In genomic region chr20:5181955-5182354, GRCh38 we compare ENCODE assay signal across 16 cellular contexts. TPM values are rescaled to one million over a fixed set of nuclear protein-coding genes. Genes with fewer than 3 reads are reported as not detected.
DNase-seq lines count a peak whose midpoint lies in the region; ATAC-seq, FAIRE-seq and TF ChIP-seq lines count a peak whose summit lies in the region.
"Had no signal": no experiment of that assay in that cellular context is flagged by ENCODE, and none has a peak within 500 bp of the region (broad histone marks: within the 10 kb centered on the region; RNA-seq: fewer than 3 reads in every experiment).

No MANE protein-coding gene starts in this region.

- TF ChIP-seq CTCF in fibroblast of villous mesenchyme (IDR thresholded peaks at IDR 0.05; ENCODE audit: insufficient read depth, low read depth, low read length) = no peak
- TF ChIP-seq CTCF in gastrocnemius medialis (IDR thresholded peaks at IDR 0.05 in 4 of 5, conservative IDR thresholded peaks at IDR 0.05 in 1 of 5) = no peak
- no peak for TF ChIP-seq CTCF in progenitor cell of endocrine pancreas (IDR thresholded peaks at IDR 0.05; ENCODE audit: unreplicated experiment)

- H3K36me3 Mint-ChIP-seq in progenitor cell of endocrine pancreas (ENCODE audit: insufficient read depth) = peaks cover 11% of the 10 kb centered on the region

- ATAC-seq in gastrocnemius medialis (peak; percentile 31 to 33), HG02981 (IDR thresholded peaks at IDR 0.05; ENCODE audit: unreplicated experiment) (no peak)

- peaks cover 40% of the 10 kb centered on the region for H3K36me3 ChIP-seq in adipocyte (ENCODE audit: control insufficient read depth, insufficient read depth, low read length, severe bottlenecking)
- peaks cover 3 to 42% of the 10 kb centered on the region in 2 donors for H3K36me3 ChIP-seq in gastrocnemius medialis

- no peaks in the 10 kb centered on the region for H3K27me3 ChIP-seq in adipocyte (replicated peaks; ENCODE audit: control insufficient read depth, insufficient read depth, low read length)
- H3K27me3 ChIP-seq in gastrocnemius medialis = no peaks in the 10 kb centered on the region
- H3K27me3 ChIP-seq: esophagus squamous epithelium, tibial nerve had no signal

- H3K9me3 Mint-ChIP-seq in progenitor cell of endocrine pancreas (ENCODE audit: low read depth) = no peaks in the 10 kb centered on the region
- H3K9me3 Mint-ChIP-seq: activated naive CD4-positive, alpha-beta T cell treated with anti-CD3 and anti-CD28 coated beads for 36 hours; nephron had no signal

- peak; percentile 6 for FAIRE-seq in H54 (lab: Jason Lieb, UNC)
- FAIRE-seq: kidney had no signal

- TF ChIP-seq POLR2A in H54 (IDR thresholded peaks at IDR 0.05; ENCODE audit: low read depth, low read length) = no peak
- no peak for TF ChIP-seq POLR2A in gastrocnemius medialis (IDR thresholded peaks at IDR 0.05)

- H3K4me3 ChIP-seq in adipocyte (ENCODE audit: low read length) = no peak overlapping the region
- no peak overlapping the region for H3K4me3 ChIP-seq in fibroblast of villous mesenchyme (ENCODE audit: low read depth, low read length)
- no peak overlapping the region for H3K4me3 ChIP-seq in gastrocnemius medialis
- H3K4me3 ChIP-seq: esophagus squamous epithelium, tibial nerve had no signal

- no peak overlapping the region for H3K27ac Mint-ChIP-seq in progenitor cell of endocrine pancreas
- H3K27ac Mint-ChIP-seq: nephron had no signal

- no peak overlapping the region for H3K9ac ChIP-seq in adipocyte (ENCODE audit: low read length)

- H3K9me3 ChIP-seq in adipocyte (ENCODE audit: control insufficient read depth, low read length) = no peaks in the 10 kb centered on the region
- no peaks in the 10 kb centered on the region for H3K9me3 ChIP-seq in gastrocnemius medialis
- H3K9me3 ChIP-seq: esophagus squamous epithelium, tibial nerve had no signal

- H3K4me1 Mint-ChIP-seq in progenitor cell of endocrine pancreas (ENCODE audit: low read depth) = peaks cover 2% of the 10 kb centered on the region
- H3K4me1 Mint-ChIP-seq: nephron had no signal

- peak overlapping the region in 1 of 4 donors; percentile 27 for H3K27ac ChIP-seq in gastrocnemius medialis
- H3K27ac ChIP-seq: tibial nerve had no signal

- DNase-seq in H54 (ENCODE audit: insufficient read length, low spot score) (peak; percentile 43), adipocyte (ENCODE audit: low read depth) (peak; percentile 11), fibroblast of villous mesenchyme (ENCODE audit: low read depth) (peak; percentile 69), gastrocnemius medialis (no peak), NCI-H128 (lab: John Stamatoyannopoulos, UW; ENCODE audit: unreplicated experiment) (no peak), NCI-H1930 (lab: John Stamatoyannopoulos, UW) (no peak), progenitor cell of endocrine pancreas (ENCODE audit: low spot score, unreplicated experiment) (no peak)
- DNase-seq: activated naive CD4-positive, alpha-beta T cell treated with anti-CD3 and anti-CD28 coated beads for 36 hours; esophagus squamous epithelium; kidney; NCI-H1694 treated with DMSO at 0.1 percent for 48 hours; SIG-M5; stimulated activated CD4-positive, alpha-beta T cell treated with anti-CD3 and anti-CD28 coated beads, Interleukin-12 subunit alpha, Interleukin-12 subunit beta, amount 100 ng/mL, for 4 hours had no signal

- H3K4me3 Mint-ChIP-seq in progenitor cell of endocrine pancreas (ENCODE audit: low read depth) = no peak overlapping the region
- H3K4me3 Mint-ChIP-seq: activated naive CD4-positive, alpha-beta T cell treated with anti-CD3 and anti-CD28 coated beads for 36 hours; nephron had no signal

- H3K27me3 Mint-ChIP-seq in progenitor cell of endocrine pancreas = no peaks in the 10 kb centered on the region

- in situ Hi-C loops in gastrocnemius medialis (cut with MboI; ENCODE audit: low sequenced_read_pairs in 4 of 4) = loop anchor here in 1 of 4 donors (10.0 kb wide), 1 partner anchor 57 kb away; the partner anchor contains the start of gene CDS2

- H3K4me1 ChIP-seq in adipocyte (ENCODE audit: control insufficient read depth, insufficient read depth, low read length) (peaks cover 30% of the 10 kb centered on the region), gastrocnemius medialis (peaks cover 0 to 9% of the 10 kb centered on the region in 2 donors)

- intact Hi-C loops in gastrocnemius medialis (cut with DNase I; ENCODE audit: low total_unique reads) = no loop called here

RNA-seq across cellular contexts. Expression of gene CDS2, which starts 55.1 kb away (rescaled TPM):
- total RNA-seq in fibroblast of villous mesenchyme (20.9 and 32.4 TPM in 2 replicates), gastrocnemius medialis (10 to 100 TPM in 3 of 4 donors, 1 to 10 TPM in 1; 9.0 to 18.5 (median 14.5) TPM), progenitor cell of endocrine pancreas (52.3 and 57.5 TPM in 2 replicates)

Comparison
In these comparisons a context has a peak if more than half of its experiments do, and no peak if none do; other contexts are left out.
1. DNase-seq: peak in H54 (single experiment), adipocyte (single experiment) and fibroblast of villous mesenchyme (single experiment); none in gastrocnemius medialis (0 of 2), NCI-H128 (single experiment), NCI-H1930 (0 of 2) and progenitor cell of endocrine pancreas (single experiment).